Comparison of ENCODE assay signal across 12 cellular contexts in the genomic region with DNA sequence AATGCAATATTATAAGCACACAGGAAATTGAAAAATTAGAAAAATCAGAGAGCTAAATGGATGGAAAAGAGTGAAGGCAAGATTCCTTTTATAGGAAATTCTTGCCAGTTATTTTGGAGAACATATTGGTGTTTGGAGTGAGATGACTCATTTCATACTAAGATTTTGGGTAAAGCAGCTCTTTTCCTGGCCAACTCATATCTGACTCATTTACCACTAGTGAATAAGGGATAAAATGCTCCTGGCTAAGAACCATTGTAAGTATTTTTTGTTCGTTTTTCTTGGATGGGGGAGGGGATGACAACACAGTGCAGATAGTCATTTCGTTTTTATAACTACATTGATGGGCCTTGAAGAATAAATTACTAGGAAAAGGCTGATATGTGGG.
DNase-seq lines count a peak whose midpoint lies in the region; ATAC-seq and TF ChIP-seq lines count a peak whose summit lies in the region.
"Had no signal": no experiment of that assay in that cellular context is flagged by ENCODE, and none has a peak within 500 bp of the region (broad histone marks: within the 10 kb centered on the region; RNA-seq: fewer than 3 reads in every experiment).

No MANE protein-coding gene starts in this region.

- no peaks in the 10 kb centered on the region for H3K4me1 ChIP-seq in breast epithelium
- no peaks in the 10 kb centered on the region for H3K4me1 ChIP-seq in right cardiac atrium (ENCODE audit: control insufficient read depth, insufficient read depth, low read length)
- peaks cover 29 to 47% of the 10 kb centered on the region in 2 donors for H3K4me1 ChIP-seq in thoracic aorta (ENCODE audit: control insufficient read depth in 1 of 2, low read depth in 2 of 2)

- in situ Hi-C loops in astrocyte of the cerebellum (cut with HindIII; ENCODE audit: low sequenced_read_pairs), result no loop called here

- peak overlapping the region; percentile 73 for H3K27ac Mint-ChIP-seq in MCF 10A (ENCODE audit: low read depth, unreplicated experiment)
- H3K27ac Mint-ChIP-seq in activated T-helper 1 cell treated with anti-CD3 and anti-CD28 coated beads, Interleukin-12 subunit alpha, Interleukin-12 subunit beta, Interleukin-2, Interleukin-4 antibody, amounts not matched to agents 30 ng/mL and 10 ng/mL and 1 ng/mL, durations not matched to agents 14 hours and 24 hours and 36 hours, result no peak overlapping the region
- H3K27ac Mint-ChIP-seq: activated CD8-positive, alpha-beta memory T cell treated with anti-CD3 and anti-CD28 coated beads, Interleukin-2, amount 10 ng/mL, durations not matched to agents 7 days and 5 days; B cell had no signal

- H3K36me3 ChIP-seq in breast epithelium (no peaks in the 10 kb centered on the region), thoracic aorta (no peaks in the 10 kb centered on the region)

- TF ChIP-seq CTCF in MCF 10A (IDR thresholded peaks at IDR 0.05; ENCODE audit: unreplicated experiment) (no peak), breast epithelium (IDR thresholded peaks at IDR 0.05) (no peak), astrocyte of the cerebellum (IDR thresholded peaks at IDR 0.05; ENCODE audit: low read depth, low read length, missing control alignments) (no peak), thoracic aorta (IDR thresholded peaks at IDR 0.05) (no peak)

- CTCF ChIA-PET in MCF 10A (lab: Yijun Ruan, JAX), result interaction anchor here (0.7 to 1.7 kb wide), 5 partner anchors 31 to 351 kb away, joined by 3 to 6 read pairs (median 4); no protein-coding TSS in a partner anchor

- ATAC-seq in right cardiac atrium, result peak; percentile 64 to 79
- peak; percentile 94 for ATAC-seq in thoracic aorta (ENCODE audit: insufficient number of reproducible peaks, low FRiP score, low read depth)
- no peak for ATAC-seq in HG02973 (IDR thresholded peaks at IDR 0.05; ENCODE audit: unreplicated experiment)
- ATAC-seq: activated CD8-positive, alpha-beta memory T cell treated with anti-CD3 and anti-CD28 coated beads, Interleukin-2, amount 10 ng/mL, durations not matched to agents 7 days and 5 days had no signal

- peaks cover 58% of the 10 kb centered on the region for H3K4me1 Mint-ChIP-seq in MCF 10A (ENCODE audit: insufficient read depth, unreplicated experiment)
- H3K4me1 Mint-ChIP-seq in activated T-helper 1 cell treated with anti-CD3 and anti-CD28 coated beads, Interleukin-12 subunit alpha, Interleukin-12 subunit beta, Interleukin-2, Interleukin-4 antibody, amounts not matched to agents 30 ng/mL and 10 ng/mL and 1 ng/mL, durations not matched to agents 14 hours and 24 hours and 36 hours (ENCODE audit: low read depth), result no peaks in the 10 kb centered on the region
- H3K4me1 Mint-ChIP-seq: activated CD8-positive, alpha-beta memory T cell treated with anti-CD3 and anti-CD28 coated beads, Interleukin-2, amount 10 ng/mL, durations not matched to agents 7 days and 5 days; B cell had no signal

- H3K27ac ChIP-seq in breast epithelium (peak overlapping the region in 1 of 2 donors; percentile 38), right cardiac atrium (ENCODE audit: low read length) (no peak overlapping the region), thoracic aorta (peak overlapping the region; percentile 60 to 78)

- peak; percentile 92 for DNase-seq in MCF 10A (ENCODE audit: unreplicated experiment)
- DNase-seq in breast epithelium (ENCODE audit: low spot score in 2 of 2), result no peak
- peak; percentile 93 for DNase-seq in astrocyte of the cerebellum (ENCODE audit: low read depth)
- DNase-seq in right cardiac atrium, result no peak
- DNase-seq in thoracic aorta (ENCODE audit: low spot score), result no peak
- DNase-seq in activated T-helper 1 cell treated with anti-CD3 and anti-CD28 coated beads, Interleukin-12 subunit alpha, Interleukin-12 subunit beta, Interleukin-2, Interleukin-4 antibody, amounts not matched to agents 30 ng/mL and 10 ng/mL and 1 ng/mL, durations not matched to agents 14 hours and 24 hours and 36 hours (ENCODE audit: low spot score), result no peak
- DNase-seq in iPS-NIHi11 (ENCODE audit: low spot score), result no peak
- DNase-seq: activated CD8-positive, alpha-beta memory T cell treated with anti-CD3 and anti-CD28 coated beads, Interleukin-2, amount 10 ng/mL, durations not matched to agents 7 days and 5 days; NCI-H2029; stimulated activated CD4-positive, alpha-beta T cell treated with anti-CD3 and anti-CD28 coated beads, Interleukin-4, amount 100 ng/mL, for 24 hours had no signal

- TF ChIP-seq POLR2A in breast epithelium (IDR thresholded peaks at IDR 0.05), result no peak

- intact Hi-C loops in MCF 10A (cut with micrococcal nuclease), result loop anchor here (2.0 kb wide), 1 partner anchor 111 kb away; no protein-coding TSS in a partner anchor
- intact Hi-C loops in breast epithelium (cut with DNase I; ENCODE audit: low total_unique reads), result no loop called here
- intact Hi-C loops in right cardiac atrium (cut with DNase I), result no loop called here
- intact Hi-C loops in activated T-helper 1 cell treated with anti-CD3 and anti-CD28 coated beads, Interleukin-12 subunit alpha, Interleukin-12 subunit beta, Interleukin-2, Interleukin-4 antibody, amounts not matched to agents 30 ng/mL and 10 ng/mL and 1 ng/mL, durations not matched to agents 14 hours and 24 hours and 36 hours (cut with micrococcal nuclease), result no loop called here

- peak overlapping the region; percentile 39 for H3K4me3 Mint-ChIP-seq in MCF 10A (ENCODE audit: unreplicated experiment)
- no peak overlapping the region for H3K4me3 Mint-ChIP-seq in activated T-helper 1 cell treated with anti-CD3 and anti-CD28 coated beads, Interleukin-12 subunit alpha, Interleukin-12 subunit beta, Interleukin-2, Interleukin-4 antibody, amounts not matched to agents 30 ng/mL and 10 ng/mL and 1 ng/mL, durations not matched to agents 14 hours and 24 hours and 36 hours
- H3K4me3 Mint-ChIP-seq: activated CD8-positive, alpha-beta memory T cell treated with anti-CD3 and anti-CD28 coated beads, Interleukin-2, amount 10 ng/mL, durations not matched to agents 7 days and 5 days; B cell had no signal

- 41% methylated on average over 2 of the region's 2 CpGs for WGBS in right cardiac atrium

- no peaks in the 10 kb centered on the region for H3K27me3 ChIP-seq in breast epithelium
- H3K27me3 ChIP-seq in right cardiac atrium (ENCODE audit: control insufficient read depth, insufficient read depth), result no peaks in the 10 kb centered on the region
- no peaks in the 10 kb centered on the region for H3K27me3 ChIP-seq in thoracic aorta (replicated peaks; ENCODE audit: insufficient read depth)

- H3K27me3 Mint-ChIP-seq in MCF 10A (ENCODE audit: insufficient read depth, unreplicated experiment), result no peaks in the 10 kb centered on the region
- no peaks in the 10 kb centered on the region for H3K27me3 Mint-ChIP-seq in activated T-helper 1 cell treated with anti-CD3 and anti-CD28 coated beads, Interleukin-12 subunit alpha, Interleukin-12 subunit beta, Interleukin-2, Interleukin-4 antibody, amounts not matched to agents 30 ng/mL and 10 ng/mL and 1 ng/mL, durations not matched to agents 14 hours and 24 hours and 36 hours (ENCODE audit: insufficient read depth)
- H3K27me3 Mint-ChIP-seq: activated CD8-positive, alpha-beta memory T cell treated with anti-CD3 and anti-CD28 coated beads, Interleukin-2, amount 10 ng/mL, durations not matched to agents 7 days and 5 days; B cell had no signal

- no peak overlapping the region for H3K4me3 ChIP-seq in breast epithelium
- H3K4me3 ChIP-seq in astrocyte of the cerebellum (ENCODE audit: low read depth, low read length), result no peak overlapping the region
- no peak overlapping the region for H3K4me3 ChIP-seq in right cardiac atrium (ENCODE audit: low read length)
- H3K4me3 ChIP-seq in thoracic aorta, result peak overlapping the region; percentile 37

- H3K9me3 ChIP-seq in breast epithelium (no peaks in the 10 kb centered on the region), right cardiac atrium (ENCODE audit: control insufficient read depth, low read length) (no peaks in the 10 kb centered on the region), thoracic aorta (no peaks in the 10 kb centered on the region)

- no peaks in the 10 kb centered on the region for H3K9me3 Mint-ChIP-seq in MCF 10A (ENCODE audit: unreplicated experiment)
- H3K9me3 Mint-ChIP-seq in activated T-helper 1 cell treated with anti-CD3 and anti-CD28 coated beads, Interleukin-12 subunit alpha, Interleukin-12 subunit beta, Interleukin-2, Interleukin-4 antibody, amounts not matched to agents 30 ng/mL and 10 ng/mL and 1 ng/mL, durations not matched to agents 14 hours and 24 hours and 36 hours, result peaks cover 16% of the 10 kb centered on the region

- POLR2A ChIA-PET in MCF 10A (lab: Yijun Ruan, JAX), result interaction anchor here (0.5 to 5.3 kb wide), 14 partner anchors 13 to 262 kb away, joined by 3 to 49 read pairs (median 4); a partner anchor contains a TSS

- no TSS peak for BruUV-seq in MCF 10A (replicated peaks; lab: Mats Ljungman, UMichigan)

- H3K36me3 Mint-ChIP-seq in MCF 10A (ENCODE audit: insufficient read depth, unreplicated experiment), result no peaks in the 10 kb centered on the region
- no peaks in the 10 kb centered on the region for H3K36me3 Mint-ChIP-seq in activated T-helper 1 cell treated with anti-CD3 and anti-CD28 coated beads, Interleukin-12 subunit alpha, Interleukin-12 subunit beta, Interleukin-2, Interleukin-4 antibody, amounts not matched to agents 30 ng/mL and 10 ng/mL and 1 ng/mL, durations not matched to agents 14 hours and 24 hours and 36 hours (ENCODE audit: low read depth)
- H3K36me3 Mint-ChIP-seq: activated CD8-positive, alpha-beta memory T cell treated with anti-CD3 and anti-CD28 coated beads, Interleukin-2, amount 10 ng/mL, durations not matched to agents 7 days and 5 days had no signal

Comparison
In these comparisons a context has a peak if more than half of its experiments do, and no peak if none do; other contexts are left out.
1. DNase-seq: peak in MCF 10A (single experiment) and astrocyte of the cerebellum (single experiment); none in breast epithelium (0 of 2), right cardiac atrium (0 of 3), thoracic aorta (single experiment), activated T-helper 1 cell treated with anti-CD3 and anti-CD28 coated beads, Interleukin-12 subunit alpha, Interleukin-12 subunit beta, Interleukin-2, Interleukin-4 antibody, amounts not matched to agents 30 ng/mL and 10 ng/mL and 1 ng/mL, durations not matched to agents 14 hours and 24 hours and 36 hours (single experiment) and iPS-NIHi11 (single experiment).